ENCODE assay signal across 8 cellular contexts in genomic region chr11:9250139-9250582, GRCh38. TPM values are rescaled to one million over a fixed set of nuclear protein-coding genes. Genes with fewer than 3 reads are reported as not detected.
DNase-seq lines count a peak whose midpoint lies in the region; ATAC-seq and TF ChIP-seq lines count a peak whose summit lies in the region.

No MANE protein-coding gene starts in this region.

- no peak overlapping the region for H4K91ac ChIP-seq in neuronal stem cell (ENCODE audit: low read depth, low read length, poor library complexity)

- H3K36me3 ChIP-seq in SK-N-SH (replicated peaks in 1 of 2; ENCODE audit: control insufficient read depth in 1 of 2, insufficient read depth in 2 of 2, low read length in 1 of 2), result no peaks in the 10 kb centered on the region
- H3K36me3 ChIP-seq in Caco-2 (ENCODE audit: control insufficient read depth, insufficient read depth, low read length), result no peaks in the 10 kb centered on the region
- peaks cover 0 to 36% of the 10 kb centered on the region in 2 donors for H3K36me3 ChIP-seq in neuronal stem cell (replicated peaks in 1 of 2; ENCODE audit: control insufficient read depth in 2 of 2, insufficient read depth in 2 of 2, low read length in 2 of 2)

- H3K9me2 ChIP-seq in SK-N-SH, result no peaks in the 10 kb centered on the region

- CTCF ChIA-PET in SK-N-SH (lab: Yijun Ruan, JAX), result interaction anchor here (0.9 to 1.1 kb wide), 2 partner anchors 11 to 95 kb away, joined by 3 to 6 read pairs; no protein-coding TSS in a partner anchor
- CTCF ChIA-PET in Caco-2 (lab: Charles Lee), result no interaction called here

- no peak overlapping the region for H2BK5ac ChIP-seq in neuronal stem cell (ENCODE audit: low read length)

- H3K9ac ChIP-seq in SK-N-SH (no peak overlapping the region), neuronal stem cell (ENCODE audit: low read depth, low read length, poor library complexity) (no peak overlapping the region)

- H3K79me1 ChIP-seq in neuronal stem cell (ENCODE audit: low read depth, low read length), result peaks cover 7% of the 10 kb centered on the region

- H3K36me3 Mint-ChIP-seq in memory B cell, result no peaks in the 10 kb centered on the region
- peaks cover 17% of the 10 kb centered on the region for H3K36me3 Mint-ChIP-seq in Caco-2 (ENCODE audit: insufficient read depth, unreplicated experiment)

- no peak overlapping the region for H2AK5ac ChIP-seq in neuronal stem cell (ENCODE audit: low read depth, low read length)

- H2BK15ac ChIP-seq in neuronal stem cell (ENCODE audit: low read length), result no peak overlapping the region

- H2AFZ ChIP-seq in SK-N-SH (ENCODE audit: low read depth), result no peak overlapping the region
- no peak overlapping the region for H2AFZ ChIP-seq in neuronal stem cell (ENCODE audit: low read length)

- H3K4me3 Mint-ChIP-seq in memory B cell (peak overlapping the region; percentile 14), Caco-2 (ENCODE audit: unreplicated experiment) (no peak overlapping the region)

- H3K4me1 ChIP-seq in SK-N-SH (ENCODE audit: control insufficient read depth in 1 of 2, insufficient read depth in 2 of 2, low read depth in 1 of 2, low read length in 1 of 2), result no peaks in the 10 kb centered on the region; a peak in 1 of 4 replicates
- H3K4me1 ChIP-seq in Caco-2, result no peaks in the 10 kb centered on the region
- H3K4me1 ChIP-seq in neuronal stem cell (ENCODE audit: control insufficient read depth in 2 of 2, insufficient read depth in 1 of 2, low read depth in 1 of 2, low read length in 2 of 2), result peaks cover 0 to 2% of the 10 kb centered on the region in 2 donors

- H2BK120ac ChIP-seq in neuronal stem cell (ENCODE audit: low read depth, low read length), result no peak overlapping the region

- H3K27me3 ChIP-seq in SK-N-SH (ENCODE audit: insufficient read depth) (no peaks in the 10 kb centered on the region), Caco-2 (replicated peaks; ENCODE audit: control insufficient read depth, insufficient read depth, low read length) (no peaks in the 10 kb centered on the region), neuronal stem cell (ENCODE audit: control insufficient read depth in 3 of 3, insufficient read depth in 3 of 3, low read depth in 1 of 3, low read length in 3 of 3) (no peaks in the 10 kb centered on the region)

- H3K27ac ChIP-seq in SK-N-SH (ENCODE audit: low read depth in 2 of 2, low read length in 1 of 2), result peak overlapping the region; percentile 2 to 32; a peak in 2 of 4 replicates
- H3K27ac ChIP-seq in neuronal stem cell (replicated peaks; ENCODE audit: low read length), result no peak overlapping the region

- ATAC-seq in SK-N-SH treated with all-trans-retinoic acid at 6 μM for 48 hours (no peak; the same call in 2 of the 3 replicates), HG02852 (IDR thresholded peaks at IDR 0.05; ENCODE audit: unreplicated experiment) (peak; percentile 82), memory B cell (ENCODE audit: low read depth) (peak; percentile 50)

- H3K27me3 Mint-ChIP-seq in memory B cell (no peaks in the 10 kb centered on the region), Caco-2 (ENCODE audit: insufficient read depth, unreplicated experiment) (no peaks in the 10 kb centered on the region)

- BruUV-seq in Caco-2 (replicated peaks; lab: Mats Ljungman, UMichigan), result no TSS peak

- no peak overlapping the region for H3K4me3 ChIP-seq in SK-N-SH (ENCODE audit: low read depth in 2 of 2, low read length in 1 of 2)
- no peak overlapping the region for H3K4me3 ChIP-seq in Caco-2 (ENCODE audit: low read depth, low read length)
- no peak overlapping the region for H3K4me3 ChIP-seq in neuronal stem cell (ENCODE audit: low read length in 2 of 2)

- POLR2A ChIA-PET in SK-N-SH (lab: Yijun Ruan, JAX), result no interaction called here
- POLR2A ChIA-PET in Caco-2 (lab: Charles Lee), result no interaction called here

- H3K23ac ChIP-seq in neuronal stem cell (ENCODE audit: low read depth, low read length, poor library complexity), result no peak overlapping the region

- peak overlapping the region; percentile 69 for H3K27ac Mint-ChIP-seq in memory B cell
- H3K27ac Mint-ChIP-seq in Caco-2 (ENCODE audit: unreplicated experiment), result no peak overlapping the region

- H3K14ac ChIP-seq in neuronal stem cell (ENCODE audit: low read length), result no peak overlapping the region

- TF ChIP-seq EP300 in SK-N-SH (IDR thresholded peaks at IDR 0.05; ENCODE audit: borderline replicate concordance in 1 of 2, low read depth in 1 of 2, low read length in 1 of 2), result no peak

- DNase-seq in SK-N-SH, result no peak
- DNase-seq in T-helper 2 cell, result peak in 3 of 5 experiments; percentile 26 to 81 (median 45)
- DNase-seq in memory B cell (ENCODE audit: low spot score in 2 of 2), result no peak
- DNase-seq in NCI-H774 (lab: John Stamatoyannopoulos, UW), result no peak
- no peak for DNase-seq in Caco-2
- DNase-seq in neuronal stem cell (ENCODE audit: low spot score), result no peak

- H3K4ac ChIP-seq in neuronal stem cell (ENCODE audit: low read length), result no peak overlapping the region

- H3K9me3 Mint-ChIP-seq in memory B cell (no peaks in the 10 kb centered on the region), Caco-2 (ENCODE audit: unreplicated experiment) (no peaks in the 10 kb centered on the region)

- TF ChIP-seq CTCF in SK-N-SH (IDR thresholded peaks at IDR 0.05) (no peak), Caco-2 (IDR thresholded peaks at IDR 0.05; ENCODE audit: insufficient read depth in 1 of 2, low read depth in 1 of 2, low read length in 1 of 2, severe bottlenecking in 1 of 2, unreplicated experiment in 1 of 2) (no peak)

- H2BK12ac ChIP-seq in neuronal stem cell (ENCODE audit: low read length), result no peak overlapping the region

- H3F3A ChIP-seq in SK-N-SH (replicated peaks; ENCODE audit: insufficient read depth), result peaks cover 20% of the 10 kb centered on the region

- peaks cover 15% of the 10 kb centered on the region for H3K4me1 Mint-ChIP-seq in memory B cell
- H3K4me1 Mint-ChIP-seq in Caco-2 (ENCODE audit: low read depth, unreplicated experiment), result no peaks in the 10 kb centered on the region

- intact Hi-C loops in Caco-2 (cut with micrococcal nuclease; ENCODE audit: unreplicated experiment), result no loop called here

- no peak for TF ChIP-seq RAD21 in SK-N-SH (IDR thresholded peaks at IDR 0.05; ENCODE audit: low read length)

- H3K4me2 ChIP-seq in SK-N-SH (no peak overlapping the region), neuronal stem cell (ENCODE audit: insufficient read depth, low read length, poor library complexity, severe bottlenecking) (no peak overlapping the region)

- peaks cover 100% of the 10 kb centered on the region for H3K79me2 ChIP-seq in SK-N-SH (ENCODE audit: insufficient read depth)

- H4K8ac ChIP-seq in neuronal stem cell (ENCODE audit: low read depth, low read length), result no peak overlapping the region

- no peaks in the 10 kb centered on the region for H3K9me3 ChIP-seq in SK-N-SH
- no peaks in the 10 kb centered on the region for H3K9me3 ChIP-seq in Caco-2
- H3K9me3 ChIP-seq in neuronal stem cell (replicated peaks in 1 of 2; ENCODE audit: control insufficient read depth in 2 of 2, insufficient read depth in 1 of 2, low read depth in 1 of 2, low read length in 2 of 2), result peaks cover 0 to 4% of the 10 kb centered on the region in 2 donors

- no peak overlapping the region for H3K18ac ChIP-seq in neuronal stem cell (ENCODE audit: low read length)

- H4K20me1 ChIP-seq in SK-N-SH (ENCODE audit: insufficient read depth), result peaks cover 79% of the 10 kb centered on the region

- 56% methylated on average over 2 of the region's 2 CpGs for WGBS in SK-N-SH (ENCODE audit: low lambda C conversion rate)
- no CpG with 5 or more reads among the region's 2 CpGs for WGBS in neuronal stem cell (ENCODE audit: extremely low coverage in 2 of 2, insufficient read length in 2 of 2, insufficient replicate concordance in 1 of 2), 2 donors

TF ChIP-seq in SK-N-SH, 30 proteins besides CTCF, POLR2A, EP300 and RAD21 (continues in another document):
- no peak for TF ChIP-seq GATA2 (CRISPR knock-in tag; IDR thresholded peaks at IDR 0.05)
- no peak for TF ChIP-seq USF2 (IDR thresholded peaks at IDR 0.05; ENCODE audit: borderline replicate concordance, low read depth, low read length)
- no peak for TF ChIP-seq CHD2 (IDR thresholded peaks at IDR 0.05; ENCODE audit: low read length, partially characterized antibody)

TF ChIP-seq in SK-N-SH treated with all-trans-retinoic acid at 6 μM for 48 hours, 23 proteins besides CTCF, POLR2A, EP300 and RAD21:
- TF ChIP-seq CREB5 (CRISPR knock-in tag; IDR thresholded peaks at IDR 0.05; ENCODE audit: low read depth) (no peak), ZNF565 (CRISPR knock-in tag; conservative IDR thresholded peaks at IDR 0.05; ENCODE audit: low read depth) (no peak), OSR1 (CRISPR knock-in tag; IDR thresholded peaks at IDR 0.05) (no peak)

RNA-seq across cellular contexts. Expression of gene DENND5A, which starts 15.0 kb away (rescaled TPM):
- 110 and 124 TPM in 2 replicates for polyA plus RNA-seq in SK-N-SH (2012; rRNA removed)
- 64.2 and 87.4 TPM in 2 replicates for polyA plus RNA-seq in SK-N-SH (2012; cell fraction: cytosol; rRNA removed)
- 126 and 164 TPM in 2 replicates for polyA plus RNA-seq in SK-N-SH (2012; cell fraction: nucleus; rRNA removed)
- total RNA-seq in Caco-2 (2022), result 54.3 and 58.0 TPM in 2 replicates
- 72.7 TPM for polyA plus RNA-seq in neuronal stem cell (2013, experiment 1 of 2)
- 73.8 TPM for polyA plus RNA-seq in neuronal stem cell (2013, experiment 2 of 2)

Comparison
In these comparisons a context has a peak if more than half of its experiments do, and no peak if none do; other contexts are left out.
1. DNase-seq: peak in T-helper 2 cell (3 of 5); none in SK-N-SH (single experiment), memory B cell (0 of 2), NCI-H774 (single experiment), Caco-2 (0 of 2) and neuronal stem cell (single experiment).